ENCODE assay signal across 1 cellular context in genomic region chr14:51564460-51564859, GRCh38.
TF ChIP-seq lines count a peak whose summit lies in the region.

No MANE protein-coding gene starts in this region.

TF ChIP-seq in IMR-90, 13 proteins besides CTCF, POLR2A, EP300 and RAD21:
- TF ChIP-seq SMC3 (IDR thresholded peaks at IDR 0.05; ENCODE audit: low read depth, low read length) (no peak), RCOR1 (IDR thresholded peaks at IDR 0.05; ENCODE audit: insufficient replicate concordance, low read length) (no peak), ELK1 (IDR thresholded peaks at IDR 0.05; ENCODE audit: borderline replicate concordance, low read depth, low read length) (no peak), CHD1 (IDR thresholded peaks at IDR 0.05; ENCODE audit: low read depth, low read length) (no peak), BHLHE40 (IDR thresholded peaks at IDR 0.05; ENCODE audit: low read depth, low read length) (no peak), RFX5 (IDR thresholded peaks at IDR 0.05; ENCODE audit: low read depth, low read length) (no peak), USF2 (IDR thresholded peaks at IDR 0.05; ENCODE audit: low read depth, low read length) (no peak)
